Comparison of ENCODE assay signal across 1 cellular context in the genomic region with DNA sequence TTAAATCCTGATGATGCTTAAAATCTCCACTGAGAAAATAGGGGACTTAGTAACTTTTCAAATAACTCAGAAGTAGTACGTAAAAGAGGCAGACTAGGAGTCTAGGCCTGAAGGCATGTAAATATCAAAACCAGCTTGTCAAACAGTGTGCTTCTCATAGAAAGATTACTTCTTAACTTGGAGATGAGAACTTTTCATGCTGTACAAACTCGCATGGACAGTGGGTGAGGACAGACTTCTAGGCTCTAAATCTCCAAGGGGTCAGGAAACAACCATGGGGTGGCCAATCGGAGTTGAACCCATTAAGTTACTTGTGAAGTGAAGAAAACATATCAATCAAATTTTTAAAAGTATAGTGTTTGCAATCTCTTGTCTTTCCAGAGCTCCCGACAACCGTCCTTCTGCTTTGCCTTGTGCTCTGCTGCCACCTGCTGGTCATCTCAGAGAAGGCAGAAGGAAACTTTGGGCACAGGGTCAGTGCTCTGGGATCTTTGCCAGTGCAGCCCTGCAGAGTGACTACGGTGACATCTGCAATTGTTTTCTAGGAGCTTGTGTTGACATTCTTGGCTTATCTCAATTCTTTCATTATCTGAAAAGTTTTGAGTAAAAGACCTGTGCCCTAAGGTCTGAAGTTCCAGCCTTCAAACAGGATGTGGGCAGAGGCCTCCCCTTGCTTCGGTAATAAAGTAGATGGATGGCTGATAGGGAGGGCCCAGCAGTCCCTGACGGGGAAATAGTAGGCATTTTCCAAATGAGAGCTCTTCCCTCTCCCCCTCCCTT.
A peak's percentile ranks its signal among the peaks of the same experiment; 100 is the strongest.
TF ChIP-seq lines count a peak whose summit lies in the region.

No MANE protein-coding gene starts in this region.

TF ChIP-seq in HEK293, 187 proteins besides CTCF, POLR2A, EP300 and RAD21 (continued from another document and continues in another):
- TF ChIP-seq, protein P1, sequence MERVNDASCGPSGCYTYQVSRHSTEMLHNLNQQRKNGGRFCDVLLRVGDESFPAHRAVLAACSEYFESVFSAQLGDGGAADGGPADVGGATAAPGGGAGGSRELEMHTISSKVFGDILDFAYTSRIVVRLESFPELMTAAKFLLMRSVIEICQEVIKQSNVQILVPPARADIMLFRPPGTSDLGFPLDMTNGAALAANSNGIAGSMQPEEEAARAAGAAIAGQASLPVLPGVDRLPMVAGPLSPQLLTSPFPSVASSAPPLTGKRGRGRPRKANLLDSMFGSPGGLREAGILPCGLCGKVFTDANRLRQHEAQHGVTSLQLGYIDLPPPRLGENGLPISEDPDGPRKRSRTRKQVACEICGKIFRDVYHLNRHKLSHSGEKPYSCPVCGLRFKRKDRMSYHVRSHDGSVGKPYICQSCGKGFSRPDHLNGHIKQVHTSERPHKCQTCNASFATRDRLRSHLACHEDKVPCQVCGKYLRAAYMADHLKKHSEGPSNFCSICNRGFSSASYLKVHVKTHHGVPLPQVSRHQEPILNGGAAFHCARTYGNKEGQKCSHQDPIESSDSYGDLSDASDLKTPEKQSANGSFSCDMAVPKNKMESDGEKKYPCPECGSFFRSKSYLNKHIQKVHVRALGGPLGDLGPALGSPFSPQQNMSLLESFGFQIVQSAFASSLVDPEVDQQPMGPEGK (tag by site-specific recombination; IDR thresholded peaks at IDR 0.05) = peak; percentile 39; the same call in 1 of the 2 replicates
- TF ChIP-seq ZNF701 (tag by site-specific recombination; IDR thresholded peaks at IDR 0.05) (no peak), ZFHX2 (tag by site-specific recombination; conservative IDR thresholded peaks at IDR 0.05) (peak; percentile 33; the same call in 1 of the 2 replicates), ZNF473 (tag by site-specific recombination; IDR thresholded peaks at IDR 0.05) (no peak), KLF9 (tag by site-specific recombination; IDR thresholded peaks at IDR 0.05; ENCODE audit: low read depth) (no peak), ZNF555 (tag by site-specific recombination; conservative IDR thresholded peaks at IDR 0.05) (no peak), ZNF221 (tag by site-specific recombination; IDR thresholded peaks at IDR 0.05; ENCODE audit: borderline replicate concordance) (no peak), ZNF624 (tag by site-specific recombination; IDR thresholded peaks at IDR 0.05) (no peak), BCL11B (tag by site-specific recombination; IDR thresholded peaks at IDR 0.05; ENCODE audit: low read depth) (no peak), ZNF501 (tag by site-specific recombination; IDR thresholded peaks at IDR 0.05) (0 out of 2 replicates have a peak, but pooled peaks have one; percentile 57), ZNF174 (tag by site-specific recombination; IDR thresholded peaks at IDR 0.05) (no peak), ZNF132 (tag by site-specific recombination; IDR thresholded peaks at IDR 0.05; ENCODE audit: borderline replicate concordance) (no peak), ZNF529 (tag by site-specific recombination; IDR thresholded peaks at IDR 0.05; ENCODE audit: insufficient replicate concordance) (no peak), ZBTB48 (tag by site-specific recombination; IDR thresholded peaks at IDR 0.05) (peak; percentile 91), ZNF24 (tag by site-specific recombination; IDR thresholded peaks at IDR 0.05) (peak; percentile 68; the same call in 1 of the 2 replicates), ZNF2 (tag by site-specific recombination; IDR thresholded peaks at IDR 0.05) (0 out of 2 replicates have a peak, but pooled peaks have one; percentile 36), ZNF707 (tag by site-specific recombination; IDR thresholded peaks at IDR 0.05) (no peak), ZNF37A (tag by site-specific recombination; IDR thresholded peaks at IDR 0.05) (no peak), ZNF48 (tag by site-specific recombination; IDR thresholded peaks at IDR 0.05) (no peak), ZNF600 (tag by site-specific recombination; IDR thresholded peaks at IDR 0.05) (peak; percentile 53; the same call in 1 of the 2 replicates), ZFP41 (tag by site-specific recombination; IDR thresholded peaks at IDR 0.05; ENCODE audit: borderline replicate concordance) (no peak), ZNF610 (tag by site-specific recombination; IDR thresholded peaks at IDR 0.05; ENCODE audit: borderline replicate concordance) (0 out of 2 replicates have a peak, but pooled peaks have one; percentile 46), ZNF266 (tag by site-specific recombination; IDR thresholded peaks at IDR 0.05; ENCODE audit: low read depth) (no peak), ZNF169 (tag by site-specific recombination; IDR thresholded peaks at IDR 0.05) (no peak), PRDM1 (tag by site-specific recombination; IDR thresholded peaks at IDR 0.05) (no peak), ZNF140 (tag by site-specific recombination; IDR thresholded peaks at IDR 0.05) (no peak), ZIC2 (tag by site-specific recombination; IDR thresholded peaks at IDR 0.05) (peak; percentile 54; the same call in 1 of the 2 replicates), ZNF292 (tag by site-specific recombination; IDR thresholded peaks at IDR 0.05; ENCODE audit: borderline replicate concordance, low read depth) (no peak), YY1 (tag by site-specific recombination; IDR thresholded peaks at IDR 0.05) (0 out of 2 replicates have a peak, but pooled peaks have one; percentile 32)
- TF ChIP-seq, protein P2, sequence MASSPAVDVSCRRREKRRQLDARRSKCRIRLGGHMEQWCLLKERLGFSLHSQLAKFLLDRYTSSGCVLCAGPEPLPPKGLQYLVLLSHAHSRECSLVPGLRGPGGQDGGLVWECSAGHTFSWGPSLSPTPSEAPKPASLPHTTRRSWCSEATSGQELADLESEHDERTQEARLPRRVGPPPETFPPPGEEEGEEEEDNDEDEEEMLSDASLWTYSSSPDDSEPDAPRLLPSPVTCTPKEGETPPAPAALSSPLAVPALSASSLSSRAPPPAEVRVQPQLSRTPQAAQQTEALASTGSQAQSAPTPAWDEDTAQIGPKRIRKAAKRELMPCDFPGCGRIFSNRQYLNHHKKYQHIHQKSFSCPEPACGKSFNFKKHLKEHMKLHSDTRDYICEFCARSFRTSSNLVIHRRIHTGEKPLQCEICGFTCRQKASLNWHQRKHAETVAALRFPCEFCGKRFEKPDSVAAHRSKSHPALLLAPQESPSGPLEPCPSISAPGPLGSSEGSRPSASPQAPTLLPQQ (tag by site-specific recombination; IDR thresholded peaks at IDR 0.05) = peak; percentile 94
- TF ChIP-seq, protein P3, sequence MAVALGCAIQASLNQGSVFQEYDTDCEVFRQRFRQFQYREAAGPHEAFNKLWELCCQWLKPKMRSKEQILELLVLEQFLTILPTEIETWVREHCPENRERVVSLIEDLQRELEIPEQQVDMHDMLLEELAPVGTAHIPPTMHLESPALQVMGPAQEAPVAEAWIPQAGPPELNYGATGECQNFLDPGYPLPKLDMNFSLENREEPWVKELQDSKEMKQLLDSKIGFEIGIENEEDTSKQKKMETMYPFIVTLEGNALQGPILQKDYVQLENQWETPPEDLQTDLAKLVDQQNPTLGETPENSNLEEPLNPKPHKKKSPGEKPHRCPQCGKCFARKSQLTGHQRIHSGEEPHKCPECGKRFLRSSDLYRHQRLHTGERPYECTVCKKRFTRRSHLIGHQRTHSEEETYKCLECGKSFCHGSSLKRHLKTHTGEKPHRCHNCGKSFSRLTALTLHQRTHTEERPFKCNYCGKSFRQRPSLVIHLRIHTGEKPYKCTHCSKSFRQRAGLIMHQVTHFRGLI (tag by site-specific recombination; IDR thresholded peaks at IDR 0.05) = peak; percentile 39; the same call in 1 of the 2 replicates
- TF ChIP-seq, protein P4, sequence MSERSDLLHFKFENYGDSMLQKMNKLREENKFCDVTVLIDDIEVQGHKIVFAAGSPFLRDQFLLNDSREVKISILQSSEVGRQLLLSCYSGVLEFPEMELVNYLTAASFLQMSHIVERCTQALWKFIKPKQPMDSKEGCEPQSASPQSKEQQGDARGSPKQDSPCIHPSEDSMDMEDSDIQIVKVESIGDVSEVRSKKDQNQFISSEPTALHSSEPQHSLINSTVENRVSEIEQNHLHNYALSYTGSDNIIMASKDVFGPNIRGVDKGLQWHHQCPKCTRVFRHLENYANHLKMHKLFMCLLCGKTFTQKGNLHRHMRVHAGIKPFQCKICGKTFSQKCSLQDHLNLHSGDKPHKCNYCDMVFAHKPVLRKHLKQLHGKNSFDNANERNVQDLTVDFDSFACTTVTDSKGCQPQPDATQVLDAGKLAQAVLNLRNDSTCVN (tag by site-specific recombination; optimal IDR thresholded peaks at IDR 0.05) = no peak
- TF ChIP-seq, protein P5, sequence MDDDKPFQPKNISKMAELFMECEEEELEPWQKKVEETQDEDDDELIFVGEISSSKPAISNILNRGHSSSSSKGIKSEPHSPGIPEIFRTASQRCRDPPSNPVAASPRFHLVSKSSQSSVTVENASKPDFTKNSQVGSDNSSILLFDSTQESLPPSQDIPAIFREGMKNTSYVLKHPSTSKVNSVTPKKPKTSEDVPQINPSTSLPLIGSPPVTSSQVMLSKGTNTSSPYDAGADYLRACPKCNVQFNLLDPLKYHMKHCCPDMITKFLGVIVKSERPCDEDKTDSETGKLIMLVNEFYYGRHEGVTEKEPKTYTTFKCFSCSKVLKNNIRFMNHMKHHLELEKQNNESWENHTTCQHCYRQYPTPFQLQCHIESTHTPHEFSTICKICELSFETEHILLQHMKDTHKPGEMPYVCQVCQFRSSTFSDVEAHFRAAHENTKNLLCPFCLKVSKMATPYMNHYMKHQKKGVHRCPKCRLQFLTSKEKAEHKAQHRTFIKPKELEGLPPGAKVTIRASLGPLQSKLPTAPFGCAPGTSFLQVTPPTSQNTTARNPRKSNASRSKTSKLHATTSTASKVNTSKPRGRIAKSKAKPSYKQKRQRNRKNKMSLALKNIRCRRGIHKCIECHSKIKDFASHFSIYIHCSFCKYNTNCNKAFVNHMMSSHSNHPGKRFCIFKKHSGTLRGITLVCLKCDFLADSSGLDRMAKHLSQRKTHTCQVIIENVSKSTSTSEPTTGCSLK (tag by site-specific recombination; IDR thresholded peaks at IDR 0.05) = no peak
- TF ChIP-seq, protein P6, sequence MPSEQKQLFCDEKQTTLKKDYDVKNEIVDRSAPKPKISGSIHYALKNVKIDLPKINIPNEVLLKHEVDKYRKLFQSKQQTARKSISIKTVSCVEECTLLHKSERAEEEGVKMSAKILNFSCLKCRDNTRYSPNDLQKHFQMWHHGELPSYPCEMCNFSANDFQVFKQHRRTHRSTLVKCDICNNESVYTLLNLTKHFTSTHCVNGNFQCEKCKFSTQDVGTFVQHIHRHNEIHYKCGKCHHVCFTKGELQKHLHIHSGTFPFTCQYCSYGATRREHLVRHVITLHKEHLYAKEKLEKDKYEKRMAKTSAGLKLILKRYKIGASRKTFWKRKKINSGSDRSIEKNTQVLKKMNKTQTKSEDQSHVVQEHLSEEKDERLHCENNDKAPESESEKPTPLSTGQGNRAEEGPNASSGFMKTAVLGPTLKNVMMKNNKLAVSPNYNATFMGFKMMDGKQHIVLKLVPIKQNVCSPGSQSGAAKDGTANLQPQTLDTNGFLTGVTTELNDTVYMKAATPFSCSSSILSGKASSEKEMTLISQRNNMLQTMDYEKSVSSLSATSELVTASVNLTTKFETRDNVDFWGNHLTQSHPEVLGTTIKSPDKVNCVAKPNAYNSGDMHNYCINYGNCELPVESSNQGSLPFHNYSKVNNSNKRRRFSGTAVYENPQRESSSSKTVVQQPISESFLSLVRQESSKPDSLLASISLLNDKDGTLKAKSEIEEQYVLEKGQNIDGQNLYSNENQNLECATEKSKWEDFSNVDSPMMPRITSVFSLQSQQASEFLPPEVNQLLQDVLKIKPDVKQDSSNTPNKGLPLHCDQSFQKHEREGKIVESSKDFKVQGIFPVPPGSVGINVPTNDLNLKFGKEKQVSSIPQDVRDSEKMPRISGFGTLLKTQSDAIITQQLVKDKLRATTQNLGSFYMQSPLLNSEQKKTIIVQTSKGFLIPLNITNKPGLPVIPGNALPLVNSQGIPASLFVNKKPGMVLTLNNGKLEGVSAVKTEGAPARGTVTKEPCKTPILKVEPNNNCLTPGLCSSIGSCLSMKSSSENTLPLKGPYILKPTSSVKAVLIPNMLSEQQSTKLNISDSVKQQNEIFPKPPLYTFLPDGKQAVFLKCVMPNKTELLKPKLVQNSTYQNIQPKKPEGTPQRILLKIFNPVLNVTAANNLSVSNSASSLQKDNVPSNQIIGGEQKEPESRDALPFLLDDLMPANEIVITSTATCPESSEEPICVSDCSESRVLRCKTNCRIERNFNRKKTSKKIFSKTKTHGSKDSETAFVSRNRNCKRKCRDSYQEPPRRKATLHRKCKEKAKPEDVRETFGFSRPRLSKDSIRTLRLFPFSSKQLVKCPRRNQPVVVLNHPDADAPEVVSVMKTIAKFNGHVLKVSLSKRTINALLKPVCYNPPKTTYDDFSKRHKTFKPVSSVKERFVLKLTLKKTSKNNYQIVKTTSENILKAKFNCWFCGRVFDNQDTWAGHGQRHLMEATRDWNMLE (tag by site-specific recombination; conservative IDR thresholded peaks at IDR 0.05; ENCODE audit: low read depth) = peak; percentile 58
- TF ChIP-seq, protein P7, sequence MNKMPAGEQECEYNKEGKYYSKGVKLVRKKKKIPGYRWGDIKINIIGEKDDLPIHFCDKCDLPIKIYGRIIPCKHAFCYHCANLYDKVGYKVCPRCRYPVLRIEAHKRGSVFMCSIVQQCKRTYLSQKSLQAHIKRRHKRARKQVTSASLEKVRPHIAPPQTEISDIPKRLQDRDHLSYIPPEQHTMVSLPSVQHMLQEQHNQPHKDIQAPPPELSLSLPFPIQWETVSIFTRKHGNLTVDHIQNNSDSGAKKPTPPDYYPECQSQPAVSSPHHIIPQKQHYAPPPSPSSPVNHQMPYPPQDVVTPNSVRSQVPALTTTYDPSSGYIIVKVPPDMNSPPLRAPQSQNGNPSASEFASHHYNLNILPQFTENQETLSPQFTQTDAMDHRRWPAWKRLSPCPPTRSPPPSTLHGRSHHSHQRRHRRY (tag by site-specific recombination; IDR thresholded peaks at IDR 0.05) = no peak
- TF ChIP-seq, protein P8, sequence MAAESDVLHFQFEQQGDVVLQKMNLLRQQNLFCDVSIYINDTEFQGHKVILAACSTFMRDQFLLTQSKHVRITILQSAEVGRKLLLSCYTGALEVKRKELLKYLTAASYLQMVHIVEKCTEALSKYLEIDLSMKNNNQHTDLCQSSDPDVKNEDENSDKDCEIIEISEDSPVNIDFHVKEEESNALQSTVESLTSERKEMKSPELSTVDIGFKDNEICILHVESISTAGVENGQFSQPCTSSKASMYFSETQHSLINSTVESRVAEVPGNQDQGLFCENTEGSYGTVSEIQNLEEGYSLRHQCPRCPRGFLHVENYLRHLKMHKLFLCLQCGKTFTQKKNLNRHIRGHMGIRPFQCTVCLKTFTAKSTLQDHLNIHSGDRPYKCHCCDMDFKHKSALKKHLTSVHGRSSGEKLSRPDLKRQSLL (tag by site-specific recombination; IDR thresholded peaks at IDR 0.05) = no peak
- TF ChIP-seq, protein P9, sequence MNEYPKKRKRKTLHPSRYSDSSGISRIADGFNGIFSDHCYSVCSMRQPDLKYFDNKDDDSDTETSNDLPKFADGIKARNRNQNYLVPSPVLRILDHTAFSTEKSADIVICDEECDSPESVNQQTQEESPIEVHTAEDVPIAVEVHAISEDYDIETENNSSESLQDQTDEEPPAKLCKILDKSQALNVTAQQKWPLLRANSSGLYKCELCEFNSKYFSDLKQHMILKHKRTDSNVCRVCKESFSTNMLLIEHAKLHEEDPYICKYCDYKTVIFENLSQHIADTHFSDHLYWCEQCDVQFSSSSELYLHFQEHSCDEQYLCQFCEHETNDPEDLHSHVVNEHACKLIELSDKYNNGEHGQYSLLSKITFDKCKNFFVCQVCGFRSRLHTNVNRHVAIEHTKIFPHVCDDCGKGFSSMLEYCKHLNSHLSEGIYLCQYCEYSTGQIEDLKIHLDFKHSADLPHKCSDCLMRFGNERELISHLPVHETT (tag by site-specific recombination; IDR thresholded peaks at IDR 0.05) = peak; percentile 45; the same call in 1 of the 2 replicates
